ENCODE assay signal across 1 cellular context in the genomic region with DNA sequence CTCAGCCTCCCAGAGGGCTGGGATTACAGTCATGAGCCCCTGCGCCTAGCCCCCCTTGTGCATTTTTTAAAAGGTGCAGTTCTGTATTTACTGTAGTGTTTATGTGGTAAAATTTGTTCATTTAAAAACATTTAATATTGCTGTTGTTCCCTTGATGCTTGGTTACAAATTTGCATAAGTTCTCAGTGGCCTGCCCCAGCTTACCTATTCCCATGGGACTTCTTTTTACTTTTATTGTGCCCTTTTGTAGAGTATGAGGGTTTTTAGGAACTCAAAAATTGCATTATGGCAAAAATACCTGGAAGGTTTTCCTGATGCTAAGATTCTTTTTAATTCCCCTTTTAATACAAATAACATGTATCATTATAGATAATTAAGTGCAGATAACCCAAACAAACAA.
TF ChIP-seq lines count a peak whose summit lies in the region.

No MANE protein-coding gene starts in this region.

TF ChIP-seq in GM12878, 131 proteins besides CTCF, POLR2A, EP300 and RAD21 (continued from another document):
- TF ChIP-seq, protein P1, sequence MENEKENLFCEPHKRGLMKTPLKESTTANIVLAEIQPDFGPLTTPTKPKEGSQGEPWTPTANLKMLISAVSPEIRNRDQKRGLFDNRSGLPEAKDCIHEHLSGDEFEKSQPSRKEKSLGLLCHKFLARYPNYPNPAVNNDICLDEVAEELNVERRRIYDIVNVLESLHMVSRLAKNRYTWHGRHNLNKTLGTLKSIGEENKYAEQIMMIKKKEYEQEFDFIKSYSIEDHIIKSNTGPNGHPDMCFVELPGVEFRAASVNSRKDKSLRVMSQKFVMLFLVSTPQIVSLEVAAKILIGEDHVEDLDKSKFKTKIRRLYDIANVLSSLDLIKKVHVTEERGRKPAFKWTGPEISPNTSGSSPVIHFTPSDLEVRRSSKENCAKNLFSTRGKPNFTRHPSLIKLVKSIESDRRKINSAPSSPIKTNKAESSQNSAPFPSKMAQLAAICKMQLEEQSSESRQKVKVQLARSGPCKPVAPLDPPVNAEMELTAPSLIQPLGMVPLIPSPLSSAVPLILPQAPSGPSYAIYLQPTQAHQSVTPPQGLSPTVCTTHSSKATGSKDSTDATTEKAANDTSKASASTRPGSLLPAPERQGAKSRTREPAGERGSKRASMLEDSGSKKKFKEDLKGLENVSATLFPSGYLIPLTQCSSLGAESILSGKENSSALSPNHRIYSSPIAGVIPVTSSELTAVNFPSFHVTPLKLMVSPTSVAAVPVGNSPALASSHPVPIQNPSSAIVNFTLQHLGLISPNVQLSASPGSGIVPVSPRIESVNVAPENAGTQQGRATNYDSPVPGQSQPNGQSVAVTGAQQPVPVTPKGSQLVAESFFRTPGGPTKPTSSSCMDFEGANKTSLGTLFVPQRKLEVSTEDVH (IDR thresholded peaks at IDR 0.05; ENCODE audit: low read depth, partially characterized antibody): no peak
- TF ChIP-seq MEF2B (IDR thresholded peaks at IDR 0.05; ENCODE audit: partially characterized antibody, poor library complexity, severe bottlenecking) (peak; percentile 93), RUNX3 (IDR thresholded peaks at IDR 0.05; ENCODE audit: low read length) (peak; percentile 8; the same call in 1 of the 2 replicates)
TF ChIP-seq in GM12878: peak in this region for 3.
